8 cellular contexts compared by ENCODE assay signal in genomic region chr17:76252967-76253766, GRCh38. TPM values are rescaled to one million over a fixed set of nuclear protein-coding genes. Genes with fewer than 3 reads are reported as not detected.
A peak's percentile ranks its signal among the peaks of the same experiment; 100 is the strongest.
DNase-seq lines count a peak whose midpoint lies in the region; ATAC-seq and TF ChIP-seq lines count a peak whose summit lies in the region.
"Not testable (repeated sequence)": the region's sequence is repeated elsewhere in the genome, so short reads cannot be mapped to it uniquely, and the experiment has no call there.

No MANE protein-coding gene starts in this region.

- in situ Hi-C loops in gastrocnemius medialis (cut with MboI; ENCODE audit: low sequenced_read_pairs in 4 of 4): loop anchor here in 1 of 4 donors (5.0 kb wide), 1 partner anchor 46 kb away; no protein-coding TSS in a partner anchor

- H3K4me3 ChIP-seq in GM08714 (ENCODE audit: low read length): peak overlapping the region; percentile 29; the same call in 1 of the 2 replicates
- peak overlapping the region in 1 of 12 donors; percentile 28 for H3K4me3 ChIP-seq in heart left ventricle
- not testable (repeated sequence) for H3K4me3 ChIP-seq in mucosa of descending colon, upper lobe of right lung
- H3K4me3 ChIP-seq in gastrocnemius medialis: peak overlapping the region in 1 of 4 donors; percentile 4

- not testable (repeated sequence) for H3K9me3 ChIP-seq in heart left ventricle, mucosa of descending colon, gastrocnemius medialis, upper lobe of right lung

- peak overlapping the region in 8 of 12 donors; percentile 15 to 89 (median 52) for H3K27ac ChIP-seq in heart left ventricle
- H3K27ac ChIP-seq in gastrocnemius medialis: peak overlapping the region; percentile 90 to 97 (median 94)
- H3K27ac ChIP-seq in upper lobe of right lung: peak overlapping the region; percentile 84

- DNase-seq in MCF 10A (ENCODE audit: unreplicated experiment); heart left ventricle; upper lobe of right lung: not testable (repeated sequence)
- peak in 2 of 3 donors; percentile 2 to 50 for DNase-seq in mucosa of descending colon
- DNase-seq in gastrocnemius medialis: peak; percentile 59 to 70

- H3K27me3 Mint-ChIP-seq in T-helper 1 cell treated with Interleukin-12 subunit alpha and Interleukin-12 subunit beta and Interleukin-4 antibody, amounts not matched to agents 30 μg/mL and 1 μg/mL, for 36 hours (ENCODE audit: low read depth); activated T-helper 17 cell treated with anti-CD3 and anti-CD28 coated beads, Interleukin-2, amount 50 U/mL, for 72 hours; MCF 10A (ENCODE audit: insufficient read depth, unreplicated experiment): not testable (repeated sequence)

- not testable (repeated sequence) for H3K27me3 ChIP-seq in heart left ventricle, gastrocnemius medialis, upper lobe of right lung

- TF ChIP-seq POLR2A in heart left ventricle (IDR thresholded peaks at IDR 0.05): not testable (repeated sequence)
- TF ChIP-seq POLR2A in gastrocnemius medialis (IDR thresholded peaks at IDR 0.05): peak in 1 of 2 donors; percentile 18

- H3K36me3 ChIP-seq in heart left ventricle; mucosa of descending colon (ENCODE audit: low read depth); gastrocnemius medialis; upper lobe of right lung: not testable (repeated sequence)

- not testable (repeated sequence) for TF ChIP-seq CTCF in MCF 10A (IDR thresholded peaks at IDR 0.05; ENCODE audit: unreplicated experiment); heart left ventricle (IDR thresholded peaks at IDR 0.05); mucosa of descending colon (IDR thresholded peaks at IDR 0.05); gastrocnemius medialis (IDR thresholded peaks at IDR 0.05 in 4 of 5, conservative IDR thresholded peaks at IDR 0.05 in 1 of 5); upper lobe of right lung (IDR thresholded peaks at IDR 0.05)

- POLR2A ChIA-PET in MCF 10A (lab: Yijun Ruan, JAX): interaction anchor here (0.6 to 6.8 kb wide), 3 partner anchors 8 to 409 kb away, joined by 3 to 56 read pairs (median 4); partner anchors contain the start of gene UBALD2

- H3K9me3 Mint-ChIP-seq in T-helper 1 cell treated with Interleukin-12 subunit alpha and Interleukin-12 subunit beta and Interleukin-4 antibody, amounts not matched to agents 30 μg/mL and 1 μg/mL, for 36 hours; activated T-helper 17 cell treated with anti-CD3 and anti-CD28 coated beads, Interleukin-2, amount 50 U/mL, for 72 hours; MCF 10A (ENCODE audit: unreplicated experiment): not testable (repeated sequence)

- H3K4me1 ChIP-seq in heart left ventricle: peaks cover 0 to 32% (median 6%) of the 10 kb centered on the region in 12 donors
- peaks cover 12% of the 10 kb centered on the region for H3K4me1 ChIP-seq in mucosa of descending colon (ENCODE audit: low read depth)
- peaks cover 45% of the 10 kb centered on the region in 2 donors for H3K4me1 ChIP-seq in gastrocnemius medialis
- H3K4me1 ChIP-seq in upper lobe of right lung: peaks cover 25% of the 10 kb centered on the region

- intact Hi-C loops in MCF 10A (cut with micrococcal nuclease): loop anchor here (1.0 kb wide), 1 partner anchor 11 kb away; no protein-coding TSS in a partner anchor
- intact Hi-C loops in heart left ventricle (cut with DNase I); mucosa of descending colon (cut with DNase I, micrococcal nuclease); gastrocnemius medialis (cut with DNase I; ENCODE audit: low total_unique reads); upper lobe of right lung (cut with DNase I): not testable (repeated sequence)

- 89 to 91% (median 89%) methylated on average over 23 of the region's 23 CpGs for WGBS in heart left ventricle, 4 donors

- H3K27ac Mint-ChIP-seq in T-helper 1 cell treated with Interleukin-12 subunit alpha and Interleukin-12 subunit beta and Interleukin-4 antibody, amounts not matched to agents 30 μg/mL and 1 μg/mL, for 36 hours: peak overlapping the region; percentile 99
- peak overlapping the region; percentile 91 for H3K27ac Mint-ChIP-seq in activated T-helper 17 cell treated with anti-CD3 and anti-CD28 coated beads, Interleukin-2, amount 50 U/mL, for 72 hours
- H3K27ac Mint-ChIP-seq in MCF 10A (ENCODE audit: low read depth, unreplicated experiment): peak overlapping the region; percentile 83

- CTCF ChIA-PET in MCF 10A (lab: Yijun Ruan, JAX): interaction anchor here (0.7 to 1.3 kb wide), 3 partner anchors 14 to 27 kb away, joined by 3 to 4 read pairs (median 3); no protein-coding TSS in a partner anchor

- H3K36me3 Mint-ChIP-seq in T-helper 1 cell treated with Interleukin-12 subunit alpha and Interleukin-12 subunit beta and Interleukin-4 antibody, amounts not matched to agents 30 μg/mL and 1 μg/mL, for 36 hours (ENCODE audit: low read depth); activated T-helper 17 cell treated with anti-CD3 and anti-CD28 coated beads, Interleukin-2, amount 50 U/mL, for 72 hours (ENCODE audit: low read depth); MCF 10A (ENCODE audit: insufficient read depth, unreplicated experiment): not testable (repeated sequence)

- ATAC-seq in activated T-helper 17 cell treated with anti-CD3 and anti-CD28 coated beads, Interleukin-2, amount 50 U/mL, for 72 hours (replicated peaks): peak; percentile 53
- ATAC-seq in heart left ventricle, mucosa of descending colon, upper lobe of right lung: not testable (repeated sequence)
- ATAC-seq in gastrocnemius medialis: peak; percentile 21 to 51

- not testable (repeated sequence) for BruUV-seq in MCF 10A (replicated peaks; lab: Mats Ljungman, UMichigan)

- peaks cover 46% of the 10 kb centered on the region for H3K4me1 Mint-ChIP-seq in T-helper 1 cell treated with Interleukin-12 subunit alpha and Interleukin-12 subunit beta and Interleukin-4 antibody, amounts not matched to agents 30 μg/mL and 1 μg/mL, for 36 hours (ENCODE audit: low read depth)
- H3K4me1 Mint-ChIP-seq in activated T-helper 17 cell treated with anti-CD3 and anti-CD28 coated beads, Interleukin-2, amount 50 U/mL, for 72 hours: peaks cover 25% of the 10 kb centered on the region
- H3K4me1 Mint-ChIP-seq in MCF 10A (ENCODE audit: insufficient read depth, unreplicated experiment): peaks cover 17% of the 10 kb centered on the region

- H3K4me3 Mint-ChIP-seq in T-helper 1 cell treated with Interleukin-12 subunit alpha and Interleukin-12 subunit beta and Interleukin-4 antibody, amounts not matched to agents 30 μg/mL and 1 μg/mL, for 36 hours: peak overlapping the region; percentile 81
- peak overlapping the region; percentile 85 for H3K4me3 Mint-ChIP-seq in activated T-helper 17 cell treated with anti-CD3 and anti-CD28 coated beads, Interleukin-2, amount 50 U/mL, for 72 hours
- H3K4me3 Mint-ChIP-seq in MCF 10A (ENCODE audit: unreplicated experiment): not testable (repeated sequence)

RNA-seq across cellular contexts. Expression of gene UBALD2, which starts 12.0 kb away (rescaled TPM):
- total RNA-seq in activated T-helper 17 cell treated with anti-CD3 and anti-CD28 coated beads, Interleukin-2, amount 50 U/mL, for 72 hours: 100 to 1,000 TPM; 173 to 187 TPM
- 84.9 and 109 TPM in 2 replicates for total RNA-seq in MCF 10A (2022)
- 10 to 100 TPM in 8 of 9 donors, 1 to 10 TPM in 1; 8.5 to 49.8 (median 24.5) TPM for total RNA-seq in heart left ventricle
- 10 to 100 TPM; 12.5 to 18.5 TPM for polyA plus RNA-seq in heart left ventricle
- 100 to 1,000 TPM in 1 of 3 donors, 10 to 100 TPM in 2; 46.6 to 132 (median 99.1) TPM for total RNA-seq in mucosa of descending colon
- 100 to 1,000 TPM in 1 of 4 donors, 10 to 100 TPM in 3; 28.9 to 151 (median 52.2) TPM for total RNA-seq in gastrocnemius medialis
- 56.7 TPM for total RNA-seq in upper lobe of right lung

RNA-seq across cellular contexts. Expression of gene RNF157, which starts 12.9 kb away (rescaled TPM):
- total RNA-seq in activated T-helper 17 cell treated with anti-CD3 and anti-CD28 coated beads, Interleukin-2, amount 50 U/mL, for 72 hours: 10 to 100 TPM; 15.5 to 17.4 TPM
- total RNA-seq in MCF 10A (2022): 0.17 and 0.44 TPM in 2 replicates
- total RNA-seq in heart left ventricle: 1 to 10 TPM; 3.9 to 7.4 (median 5.2) TPM
- polyA plus RNA-seq in heart left ventricle: 1 to 10 TPM; 3.6 to 5.5 TPM
- 10 to 100 TPM; 11.6 to 45.8 (median 17.5) TPM for total RNA-seq in mucosa of descending colon
- total RNA-seq in gastrocnemius medialis: 100 to 1,000 TPM in 1 of 4 donors, 10 to 100 TPM in 3; 50.5 to 142 (median 85.3) TPM
- 3.8 TPM for total RNA-seq in upper lobe of right lung

RNA-seq across cellular contexts. Expression of gene QRICH2, which starts 54.9 kb away (rescaled TPM):
- 1 to 10 TPM in 1 of 2 donors, under 1 TPM in 1; 0.85 to 2.1 TPM for total RNA-seq in activated T-helper 17 cell treated with anti-CD3 and anti-CD28 coated beads, Interleukin-2, amount 50 U/mL, for 72 hours
- total RNA-seq in MCF 10A (2022): 0.56 and 3.2 TPM in 2 replicates
- total RNA-seq in heart left ventricle: 1 to 10 TPM; 1.0 to 2.7 (median 1.6) TPM
- polyA plus RNA-seq in heart left ventricle: 1 to 10 TPM; 2.1 to 2.7 TPM
- 1 to 10 TPM; 1.6 to 4.7 (median 3.2) TPM for total RNA-seq in mucosa of descending colon
- total RNA-seq in gastrocnemius medialis: 1 to 10 TPM in 3 of 4 donors, under 1 TPM in 1; 0.59 to 2.4 (median 1.1) TPM
- 3.4 TPM for total RNA-seq in upper lobe of right lung
